Comparison of ENCODE assay signal across 8 cellular contexts in genomic region chr19:58572026-58572817, GRCh38. TPM values are rescaled to one million over a fixed set of nuclear protein-coding genes. Genes with fewer than 3 reads are reported as not detected.
A peak's percentile ranks its signal among the peaks of the same experiment; 100 is the strongest.
DNase-seq lines count a peak whose midpoint lies in the region; ATAC-seq and TF ChIP-seq lines count a peak whose summit lies in the region.

No MANE protein-coding gene starts in this region.

- intact Hi-C loops in left colon (cut with DNase I, micrococcal nuclease): no loop called here

- DNase-seq in MG63 (no peak), neural crest cell (ENCODE audit: low read depth, low spot score) (no peak), left colon (no peak), NCI-H2029 treated with DMSO at 0.1 percent for 48 hours (lab: John Stamatoyannopoulos, UW) (no peak), HK-2 (ENCODE audit: unreplicated experiment) (no peak)
- no peak for DNase-seq in effector memory CD4-positive, alpha-beta T cell

- H4K20me1 ChIP-seq in BLaER1: no peaks in the 10 kb centered on the region

- H3K4me3 Mint-ChIP-seq in neural crest cell: peak overlapping the region; percentile 99

- H3K4me3 ChIP-seq in BLaER1 (peak overlapping the region; percentile 82), MG63 (peak overlapping the region; percentile 85)
- H3K4me3 ChIP-seq in effector memory CD4-positive, alpha-beta T cell (ENCODE audit: insufficient read depth, low read depth, low read length, poor library complexity, severe bottlenecking): peak overlapping the region; percentile 68

- peak overlapping the region; percentile 100 for H3K4me2 ChIP-seq in BLaER1

- H3K9me3 ChIP-seq in BLaER1: no peaks in the 10 kb centered on the region
- H3K9me3 ChIP-seq in MG63: no peaks in the 10 kb centered on the region
- H3K9me3 ChIP-seq in effector memory CD4-positive, alpha-beta T cell (ENCODE audit: control insufficient read depth, low read length): no peaks in the 10 kb centered on the region

- ATAC-seq in left colon: no peak
- ATAC-seq in GM21529 (IDR thresholded peaks at IDR 0.05; ENCODE audit: unreplicated experiment): no peak

- no peaks in the 10 kb centered on the region for H3K9me3 Mint-ChIP-seq in neural crest cell

- TF ChIP-seq CTCF in neural crest cell (conservative IDR thresholded peaks at IDR 0.05): no peak

- H3K27me3 ChIP-seq in BLaER1: no peaks in the 10 kb centered on the region
- H3K27me3 ChIP-seq in MG63: no peaks in the 10 kb centered on the region
- H3K27me3 ChIP-seq in effector memory CD4-positive, alpha-beta T cell (replicated peaks; ENCODE audit: control insufficient read depth, insufficient read depth, low read length, poor library complexity, severe bottlenecking): no peaks in the 10 kb centered on the region

- peak overlapping the region; percentile 96 for H3K27ac ChIP-seq in BLaER1
- peak overlapping the region; percentile 99 for H3K27ac ChIP-seq in effector memory CD4-positive, alpha-beta T cell (ENCODE audit: insufficient read depth, low read length, poor library complexity, severe bottlenecking)

- peaks cover 68% of the 10 kb centered on the region for H3K4me1 ChIP-seq in BLaER1
- H3K4me1 ChIP-seq in effector memory CD4-positive, alpha-beta T cell (ENCODE audit: control insufficient read depth, insufficient read depth, low read length, poor library complexity, severe bottlenecking): peaks cover 28% of the 10 kb centered on the region

- H3K36me3 Mint-ChIP-seq in neural crest cell (ENCODE audit: low read depth): no peaks in the 10 kb centered on the region

- peaks cover 6% of the 10 kb centered on the region for H3K27me3 Mint-ChIP-seq in neural crest cell (ENCODE audit: low read depth)

- H3K27ac Mint-ChIP-seq in neural crest cell (ENCODE audit: unreplicated experiment): peak overlapping the region; percentile 100

- peaks cover 37% of the 10 kb centered on the region for H3K4me1 Mint-ChIP-seq in neural crest cell

- H3K9ac ChIP-seq in BLaER1: peak overlapping the region; percentile 92

- H3K36me3 ChIP-seq in BLaER1: peaks cover 15% of the 10 kb centered on the region
- H3K36me3 ChIP-seq in MG63: peaks cover 39% of the 10 kb centered on the region
- H3K36me3 ChIP-seq in effector memory CD4-positive, alpha-beta T cell (ENCODE audit: control insufficient read depth, insufficient read depth, low read length): peaks cover 4% of the 10 kb centered on the region

RNA-seq across cellular contexts. Expression of gene MZF1, which starts 0.9 kb away (rescaled TPM):
- 9.4 and 23.8 TPM in 2 replicates for total RNA-seq in MG63 (2014; rRNA removed; shearing (Covaris generic); ENCODE audit: low replicate concordance)
- total RNA-seq in neural crest cell: 40.5 and 43.3 TPM in 2 replicates
- 10 to 100 TPM; 22.8 to 28.9 TPM for total RNA-seq in left colon

RNA-seq across cellular contexts. Expression of gene UBE2M, which starts 13.8 kb away (rescaled TPM):
- 132 and 239 TPM in 2 replicates for total RNA-seq in MG63 (2014; rRNA removed; shearing (Covaris generic); ENCODE audit: low replicate concordance)
- total RNA-seq in neural crest cell: 113 and 119 TPM in 2 replicates
- 10 to 100 TPM; 55.8 to 70.4 TPM for total RNA-seq in left colon

RNA-seq across cellular contexts. Expression of gene CHMP2A, which starts 17.3 kb away (rescaled TPM):
- 50.3 and 58.8 TPM in 2 replicates for total RNA-seq in MG63 (2014; rRNA removed; shearing (Covaris generic); ENCODE audit: low replicate concordance)
- total RNA-seq in neural crest cell: 61.6 and 64.6 TPM in 2 replicates
- total RNA-seq in left colon: 100 to 1,000 TPM; 204 to 215 TPM

RNA-seq across cellular contexts. Expression of gene TRIM28, which starts 28.4 kb away (rescaled TPM):
- 352 and 641 TPM in 2 replicates for total RNA-seq in MG63 (2014; rRNA removed; shearing (Covaris generic); ENCODE audit: low replicate concordance)
- total RNA-seq in neural crest cell (964 and 1,000 TPM in 2 replicates), left colon (100 to 1,000 TPM; 171 to 184 TPM)

RNA-seq across cellular contexts. Expression of gene ZBTB45, which starts 52.6 kb away (rescaled TPM):
- 8.3 and 24.7 TPM in 2 replicates for total RNA-seq in MG63 (2014; rRNA removed; shearing (Covaris generic); ENCODE audit: low replicate concordance)
- 24.1 and 27.3 TPM in 2 replicates for total RNA-seq in neural crest cell
- total RNA-seq in left colon: 10 to 100 TPM; 13.7 to 14.3 TPM
